In the genomic region with DNA sequence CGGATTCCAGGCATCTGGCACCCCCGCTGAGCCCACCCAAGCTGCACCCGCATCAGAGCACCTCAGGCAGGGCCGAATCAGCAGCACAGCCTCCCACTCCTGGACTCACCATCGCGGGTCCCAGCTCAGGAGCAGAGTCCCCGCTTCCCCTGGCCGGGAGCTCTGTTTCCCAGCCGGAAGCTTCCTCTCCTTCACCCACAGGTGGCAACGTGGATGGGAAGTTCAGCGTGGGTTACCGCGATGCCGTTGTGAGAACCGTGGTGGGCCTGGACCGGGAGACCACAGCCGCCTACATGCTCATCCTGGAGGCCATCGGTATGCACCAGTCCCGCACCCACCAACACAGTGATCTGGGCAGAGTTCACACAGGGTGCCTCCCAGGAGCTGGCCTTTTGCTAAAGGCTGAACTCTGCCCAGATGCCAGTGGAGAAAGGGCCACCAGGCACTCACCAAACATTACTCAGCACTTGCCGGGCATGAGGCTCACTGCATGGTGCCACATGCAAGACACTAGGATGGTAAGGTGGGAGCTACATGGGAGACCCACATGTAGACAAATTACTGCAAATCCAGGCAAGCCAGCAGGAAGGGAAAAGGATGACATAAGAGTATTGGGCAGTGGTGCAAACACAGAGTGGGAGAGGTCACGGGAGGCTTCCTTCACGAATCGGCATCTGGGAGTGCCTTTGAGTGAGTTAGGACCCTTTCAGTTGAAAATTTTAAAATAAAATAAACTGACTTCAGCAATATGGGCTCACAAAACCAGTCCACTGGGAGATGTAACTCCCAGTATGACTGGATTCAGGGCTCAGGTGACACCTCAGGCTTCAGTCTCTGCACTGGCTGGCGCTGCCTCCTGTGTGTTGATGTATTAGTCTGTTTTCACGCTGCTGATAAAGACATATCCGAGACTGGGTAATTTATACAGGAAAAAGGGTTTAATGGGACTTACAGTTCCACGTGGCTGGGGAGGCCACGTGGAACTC, we compare ENCODE assay signal across 2 cellular contexts.
TF ChIP-seq lines count a peak whose summit lies in the region.

No MANE protein-coding gene starts in this region.

TF ChIP-seq in HEK293, 187 proteins besides CTCF, POLR2A, EP300 and RAD21:
- TF ChIP-seq, protein P1, sequence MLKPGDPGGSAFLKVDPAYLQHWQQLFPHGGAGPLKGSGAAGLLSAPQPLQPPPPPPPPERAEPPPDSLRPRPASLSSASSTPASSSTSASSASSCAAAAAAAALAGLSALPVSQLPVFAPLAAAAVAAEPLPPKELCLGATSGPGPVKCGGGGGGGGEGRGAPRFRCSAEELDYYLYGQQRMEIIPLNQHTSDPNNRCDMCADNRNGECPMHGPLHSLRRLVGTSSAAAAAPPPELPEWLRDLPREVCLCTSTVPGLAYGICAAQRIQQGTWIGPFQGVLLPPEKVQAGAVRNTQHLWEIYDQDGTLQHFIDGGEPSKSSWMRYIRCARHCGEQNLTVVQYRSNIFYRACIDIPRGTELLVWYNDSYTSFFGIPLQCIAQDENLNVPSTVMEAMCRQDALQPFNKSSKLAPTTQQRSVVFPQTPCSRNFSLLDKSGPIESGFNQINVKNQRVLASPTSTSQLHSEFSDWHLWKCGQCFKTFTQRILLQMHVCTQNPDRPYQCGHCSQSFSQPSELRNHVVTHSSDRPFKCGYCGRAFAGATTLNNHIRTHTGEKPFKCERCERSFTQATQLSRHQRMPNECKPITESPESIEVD (tag by site-specific recombination; IDR thresholded peaks at IDR 0.05) = no peak
- TF ChIP-seq EGR2 (tag by site-specific recombination; IDR thresholded peaks at IDR 0.05; ENCODE audit: low read depth) = peak; percentile 21; the same call in 1 of the 2 replicates

TF ChIP-seq in SK-N-SH treated with all-trans-retinoic acid at 6 μM for 48 hours, 23 proteins besides CTCF, POLR2A, EP300 and RAD21 (continued from another document):
- TF ChIP-seq, protein P2, sequence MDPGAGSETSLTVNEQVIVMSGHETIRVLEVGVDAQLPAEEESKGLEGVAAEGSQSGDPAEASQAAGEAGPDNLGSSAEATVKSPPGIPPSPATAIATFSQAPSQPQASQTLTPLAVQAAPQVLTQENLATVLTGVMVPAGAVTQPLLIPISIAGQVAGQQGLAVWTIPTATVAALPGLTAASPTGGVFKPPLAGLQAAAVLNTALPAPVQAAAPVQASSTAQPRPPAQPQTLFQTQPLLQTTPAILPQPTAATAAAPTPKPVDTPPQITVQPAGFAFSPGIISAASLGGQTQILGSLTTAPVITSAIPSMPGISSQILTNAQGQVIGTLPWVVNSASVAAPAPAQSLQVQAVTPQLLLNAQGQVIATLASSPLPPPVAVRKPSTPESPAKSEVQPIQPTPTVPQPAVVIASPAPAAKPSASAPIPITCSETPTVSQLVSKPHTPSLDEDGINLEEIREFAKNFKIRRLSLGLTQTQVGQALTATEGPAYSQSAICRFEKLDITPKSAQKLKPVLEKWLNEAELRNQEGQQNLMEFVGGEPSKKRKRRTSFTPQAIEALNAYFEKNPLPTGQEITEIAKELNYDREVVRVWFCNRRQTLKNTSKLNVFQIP (CRISPR knock-in tag; IDR thresholded peaks at IDR 0.05; ENCODE audit: borderline replicate concordance, low read depth) = no peak
- TF ChIP-seq, protein P3, sequence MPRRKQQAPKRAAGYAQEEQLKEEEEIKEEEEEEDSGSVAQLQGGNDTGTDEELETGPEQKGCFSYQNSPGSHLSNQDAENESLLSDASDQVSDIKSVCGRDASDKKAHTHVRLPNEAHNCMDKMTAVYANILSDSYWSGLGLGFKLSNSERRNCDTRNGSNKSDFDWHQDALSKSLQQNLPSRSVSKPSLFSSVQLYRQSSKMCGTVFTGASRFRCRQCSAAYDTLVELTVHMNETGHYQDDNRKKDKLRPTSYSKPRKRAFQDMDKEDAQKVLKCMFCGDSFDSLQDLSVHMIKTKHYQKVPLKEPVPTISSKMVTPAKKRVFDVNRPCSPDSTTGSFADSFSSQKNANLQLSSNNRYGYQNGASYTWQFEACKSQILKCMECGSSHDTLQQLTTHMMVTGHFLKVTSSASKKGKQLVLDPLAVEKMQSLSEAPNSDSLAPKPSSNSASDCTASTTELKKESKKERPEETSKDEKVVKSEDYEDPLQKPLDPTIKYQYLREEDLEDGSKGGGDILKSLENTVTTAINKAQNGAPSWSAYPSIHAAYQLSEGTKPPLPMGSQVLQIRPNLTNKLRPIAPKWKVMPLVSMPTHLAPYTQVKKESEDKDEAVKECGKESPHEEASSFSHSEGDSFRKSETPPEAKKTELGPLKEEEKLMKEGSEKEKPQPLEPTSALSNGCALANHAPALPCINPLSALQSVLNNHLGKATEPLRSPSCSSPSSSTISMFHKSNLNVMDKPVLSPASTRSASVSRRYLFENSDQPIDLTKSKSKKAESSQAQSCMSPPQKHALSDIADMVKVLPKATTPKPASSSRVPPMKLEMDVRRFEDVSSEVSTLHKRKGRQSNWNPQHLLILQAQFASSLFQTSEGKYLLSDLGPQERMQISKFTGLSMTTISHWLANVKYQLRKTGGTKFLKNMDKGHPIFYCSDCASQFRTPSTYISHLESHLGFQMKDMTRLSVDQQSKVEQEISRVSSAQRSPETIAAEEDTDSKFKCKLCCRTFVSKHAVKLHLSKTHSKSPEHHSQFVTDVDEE (CRISPR knock-in tag; IDR thresholded peaks at IDR 0.05) = no peak
- TF ChIP-seq ZC3H10 (CRISPR knock-in tag; IDR thresholded peaks at IDR 0.05) (no peak), PPARA (CRISPR knock-in tag; IDR thresholded peaks at IDR 0.05; ENCODE audit: borderline replicate concordance) (no peak), ZFP30 (CRISPR knock-in tag; IDR thresholded peaks at IDR 0.05) (no peak)
